ENCODE assay signal across 28 cellular contexts in genomic region chr17:72474243-72474642, GRCh38.
"Had no signal": no experiment of that assay in that cellular context is flagged by ENCODE, and none has a peak within 500 bp of the region (broad histone marks: within the 10 kb centered on the region; RNA-seq: fewer than 3 reads in every experiment).

No MANE protein-coding gene starts in this region.

- DNase-seq: effector CD8-positive, alpha-beta T cell; foreskin fibroblast; gastrocnemius medialis; head of caudate nucleus; mucosa of descending colon; naive B cell; stimulated activated CD4-positive, alpha-beta T cell treated with anti-CD3 and anti-CD28 coated beads, Interleukin-12 subunit alpha, Interleukin-12 subunit beta, amount 100 ng/mL, for 4 hours; stimulated activated CD4-positive, alpha-beta T cell treated with anti-CD3 and anti-CD28 coated beads, Interleukin-1b, Interleukin-23, amount 100 ng/mL, for 48 hours; stimulated activated CD4-positive, alpha-beta T cell treated with anti-CD3 and anti-CD28 coated beads, Interleukin-4, amount 100 ng/mL, for 1 hour; stimulated activated CD8-positive, alpha-beta memory T cell treated with anti-CD3 and anti-CD28 coated beads, Interleukin-4, amount 100 ng/mL, for 48 hours; stimulated activated naive CD4-positive, alpha-beta T cell; stimulated activated naive CD8-positive, alpha-beta T cell treated with anti-CD3 and anti-CD28 coated beads, Interleukin-15, amount 100 ng/mL, for 72 hours; trophoblast cell had no signal

- H3K4me1 Mint-ChIP-seq: memory B cell; naive B cell; stimulated activated naive CD8-positive, alpha-beta T cell treated with anti-CD3 and anti-CD28 coated beads, Interleukin-15, amount 100 ng/mL, for 72 hours had no signal

- H3K9ac ChIP-seq: parathyroid adenoma had no signal

- H3K36me3 Mint-ChIP-seq: memory B cell; natural killer cell treated with Interleukin-12 subunit alpha and Interleukin-12 subunit beta and Interleukin-15 and Interleukin-18, amount 100 ng/mL, for 72 hours had no signal

- ATAC-seq: gastrocnemius medialis; left lobe of liver; natural killer cell treated with Interleukin-12 subunit alpha and Interleukin-12 subunit beta and Interleukin-15 and Interleukin-18, amount 100 ng/mL, for 72 hours; sciatic nerve; stimulated activated naive CD8-positive, alpha-beta T cell treated with anti-CD3 and anti-CD28 coated beads, Interleukin-15, amount 100 ng/mL, for 72 hours had no signal

- H3K27me3 ChIP-seq: suprapubic skin, vagina had no signal

- H3K9me3 Mint-ChIP-seq: dendritic cell treated with granulocyte-macrophage colony-stimulating factor and Interleukin-4, amounts not matched to agents 40 ng/mL and 50 ng/mL, for 4 days had no signal

- H3K27ac ChIP-seq: epithelial cell of prostate, gastrocnemius medialis, neutrophil, parathyroid adenoma, suprapubic skin, vagina had no signal

- H3K4me3 Mint-ChIP-seq: dendritic cell treated with granulocyte-macrophage colony-stimulating factor and Interleukin-4, amounts not matched to agents 40 ng/mL and 50 ng/mL, for 4 days; endodermal cell; memory B cell; natural killer cell treated with Interleukin-12 subunit alpha and Interleukin-12 subunit beta and Interleukin-15 and Interleukin-18, amount 100 ng/mL, for 72 hours; neural crest cell; stimulated activated naive CD8-positive, alpha-beta T cell treated with anti-CD3 and anti-CD28 coated beads, Interleukin-15, amount 100 ng/mL, for 72 hours had no signal

- H2AFZ ChIP-seq: parathyroid adenoma had no signal

- H3K4me1 ChIP-seq: gastrocnemius medialis, parathyroid adenoma had no signal

- H3K79me2 ChIP-seq: parathyroid adenoma had no signal

- H3K4me2 ChIP-seq: smooth muscle cell had no signal

- H3K4me3 ChIP-seq: gastrocnemius medialis, lung, mucosa of descending colon, smooth muscle cell, suprapubic skin, vagina had no signal

- H3K36me3 ChIP-seq: gastrocnemius medialis, neutrophil, suprapubic skin, vagina had no signal

- H3K27ac Mint-ChIP-seq: dendritic cell treated with granulocyte-macrophage colony-stimulating factor and Interleukin-4, amounts not matched to agents 40 ng/mL and 50 ng/mL, for 4 days; endodermal cell; memory B cell; naive B cell; natural killer cell treated with Interleukin-12 subunit alpha and Interleukin-12 subunit beta and Interleukin-15 and Interleukin-18, amount 100 ng/mL, for 72 hours; stimulated activated naive CD8-positive, alpha-beta T cell treated with anti-CD3 and anti-CD28 coated beads, Interleukin-15, amount 100 ng/mL, for 72 hours had no signal

- H3K9me3 ChIP-seq: mucosa of descending colon, neutrophil, suprapubic skin, vagina had no signal

- H3K27me3 Mint-ChIP-seq: progenitor cell of endocrine pancreas had no signal
